12 cellular contexts compared by ENCODE assay signal in genomic region chr21:42003051-42003461, GRCh38. TPM values are rescaled to one million over a fixed set of nuclear protein-coding genes. Genes with fewer than 3 reads are reported as not detected.
DNase-seq lines count a peak whose midpoint lies in the region; ATAC-seq, FAIRE-seq and TF ChIP-seq lines count a peak whose summit lies in the region.
"Had no signal": no experiment of that assay in that cellular context is flagged by ENCODE, and none has a peak within 500 bp of the region (broad histone marks: within the 10 kb centered on the region; RNA-seq: fewer than 3 reads in every experiment).

No MANE protein-coding gene starts in this region.

- WGBS in right lobe of liver (ENCODE audit: insufficient coverage, low coverage, low lambda C conversion rate, missing lambda C conversion rate): 63% methylated on average over 4 of the region's 4 CpGs

- H3K36me3 ChIP-seq in SJSA1 (peaks cover 57% of the 10 kb centered on the region), bronchial epithelial cell (ENCODE audit: control insufficient read depth, insufficient read depth, low read length) (peaks cover 3% of the 10 kb centered on the region), right lobe of liver (peaks cover 0 to 8% (median 2%) of the 10 kb centered on the region in 4 donors)

- H3K4me1 ChIP-seq in SJSA1 (replicated peaks) (peaks cover 15% of the 10 kb centered on the region), right lobe of liver (no peaks in the 10 kb centered on the region)
- H3K4me1 ChIP-seq: neural progenitor cell had no signal

- intact Hi-C loops in right lobe of liver (cut with DNase I): no loop called here

- H3K9me3 ChIP-seq in SJSA1 (replicated peaks): no peaks in the 10 kb centered on the region
- H3K9me3 ChIP-seq in right lobe of liver: no peaks in the 10 kb centered on the region
- H3K9me3 ChIP-seq: heart right ventricle had no signal

- no peak for TF ChIP-seq POLR2A in right lobe of liver (IDR thresholded peaks at IDR 0.05)

- 0 out of 2 replicates have a peak overlapping the region, but pooled peaks have one; percentile 5 for H3K27ac ChIP-seq in SJSA1
- no peak overlapping the region for H3K27ac ChIP-seq in right lobe of liver
- H3K27ac ChIP-seq: 22Rv1, heart right ventricle, neural progenitor cell had no signal

- no peak for DNase-seq in activated CD4-positive, CD25-positive, alpha-beta regulatory T cell treated with anti-CD3 and anti-CD28 coated beads, Interleukin-2, amount 50 U/mL, for 72 hours
- DNase-seq in SJSA1 (ENCODE audit: low read depth in 1 of 2, low spot score in 2 of 2) (no peak), bronchial epithelial cell (ENCODE audit: low read depth) (peak; percentile 32), NCI-H2227 (lab: John Stamatoyannopoulos, UW; ENCODE audit: unreplicated experiment) (no peak), right lobe of liver (no peak)
- peak; percentile 62 for DNase-seq in stimulated activated CD4-positive, alpha-beta T cell treated with anti-CD3 and anti-CD28 coated beads, Interleukin-4, amount 100 ng/mL, for 24 hours
- DNase-seq: heart right ventricle, NCI-H2171 had no signal

- FAIRE-seq in bronchial epithelial cell (lab: Jason Lieb, UNC): no peak

- TF ChIP-seq CTCF in bronchial epithelial cell (IDR thresholded peaks at IDR 0.05; ENCODE audit: insufficient read depth, low read length, severe bottlenecking) (no peak), right lobe of liver (IDR thresholded peaks at IDR 0.05) (no peak)

- H3K27me3 ChIP-seq in SJSA1 (replicated peaks) (no peaks in the 10 kb centered on the region), bronchial epithelial cell (ENCODE audit: control insufficient read depth, insufficient read depth, low read length) (no peaks in the 10 kb centered on the region), right lobe of liver (no peaks in the 10 kb centered on the region)
- H3K27me3 ChIP-seq: heart right ventricle, neural progenitor cell had no signal

- H3K4me3 ChIP-seq in SJSA1: no peak overlapping the region
- no peak overlapping the region for H3K4me3 ChIP-seq in bronchial epithelial cell (ENCODE audit: low read depth, low read length)
- H3K4me3 ChIP-seq in right lobe of liver: no peak overlapping the region
- H3K4me3 ChIP-seq: heart right ventricle, neural progenitor cell had no signal

- peak; percentile 36 to 46 for ATAC-seq in activated CD4-positive, CD25-positive, alpha-beta regulatory T cell treated with anti-CD3 and anti-CD28 coated beads, Interleukin-2, amount 50 U/mL, for 24 hours
- no peak for ATAC-seq in HG02938 (IDR thresholded peaks at IDR 0.05; ENCODE audit: unreplicated experiment)
- no peak for ATAC-seq in right lobe of liver
- ATAC-seq: heart right ventricle had no signal

RNA-seq across cellular contexts. Expression of gene ZBTB21, which starts 7.1 kb away (rescaled TPM):
- total RNA-seq in SJSA1 (2014; rRNA removed; shearing (Covaris generic)): 7.1 and 11.4 TPM in 2 replicates
- 6.6 and 12.5 TPM in 2 replicates for total RNA-seq in bronchial epithelial cell
- total RNA-seq in right lobe of liver: 10 to 100 TPM in 4 of 6 experiments, 1 to 10 TPM in 2; 3.0 to 28.5 (median 11.2) TPM

RNA-seq across cellular contexts. Expression of gene C2CD2, which starts 49.2 kb away (rescaled TPM):
- 9.3 and 17.1 TPM in 2 replicates for total RNA-seq in SJSA1 (2014; rRNA removed; shearing (Covaris generic))
- total RNA-seq in bronchial epithelial cell (6.6 and 16.6 TPM in 2 replicates), right lobe of liver (10 to 100 TPM in 1 of 6 experiments, 1 to 10 TPM in 5; 7.3 to 11.4 (median 8.3) TPM)

Comparison
In these comparisons a context has a peak if more than half of its experiments do, and no peak if none do; other contexts are left out.
1. ATAC-seq: peak in activated CD4-positive, CD25-positive, alpha-beta regulatory T cell treated with anti-CD3 and anti-CD28 coated beads, Interleukin-2, amount 50 U/mL, for 24 hours (2 of 2); none in HG02938 (single experiment) and right lobe of liver (0 of 4).
2. DNase-seq: peak in bronchial epithelial cell (single experiment) and stimulated activated CD4-positive, alpha-beta T cell treated with anti-CD3 and anti-CD28 coated beads, Interleukin-4, amount 100 ng/mL, for 24 hours (single experiment); none in activated CD4-positive, CD25-positive, alpha-beta regulatory T cell treated with anti-CD3 and anti-CD28 coated beads, Interleukin-2, amount 50 U/mL, for 72 hours (single experiment), SJSA1 (0 of 2), NCI-H2227 (single experiment) and right lobe of liver (0 of 3).